ENCODE assay signal across 1 cellular context in genomic region chr21:39350094-39351006, GRCh38.
TF ChIP-seq lines count a peak whose summit lies in the region.

No MANE protein-coding gene starts in this region.

TF ChIP-seq in H1, 55 proteins besides CTCF, POLR2A, EP300 and RAD21 (continued from another document):
- no peak for TF ChIP-seq ATF2 (IDR thresholded peaks at IDR 0.05; ENCODE audit: low read length)
- TF ChIP-seq NRF1 (IDR thresholded peaks at IDR 0.05; ENCODE audit: low read depth, low read length) = no peak
- TF ChIP-seq SP1 (IDR thresholded peaks at IDR 0.05; ENCODE audit: low read depth, low read length) = no peak
- no peak for TF ChIP-seq JUND (IDR thresholded peaks at IDR 0.05; ENCODE audit: low read length)
- no peak for TF ChIP-seq BACH1 (IDR thresholded peaks at IDR 0.05; ENCODE audit: low read length)
- no peak for TF ChIP-seq ATF3 (IDR thresholded peaks at IDR 0.05; ENCODE audit: insufficient read depth, low read depth, low read length)
- TF ChIP-seq SIN3A (conservative IDR thresholded peaks at IDR 0.05 in 1 of 2, IDR thresholded peaks at IDR 0.05 in 1 of 2; ENCODE audit: low read depth in 1 of 2, low read length in 2 of 2) = no peak
